In genomic region chr19:44304659-44305193, GRCh38 we compare ENCODE assay signal across 1 cellular context.
TF ChIP-seq lines count a peak whose summit lies in the region.

TSS of gene ZNF235 (minus strand) at chr19:44305025. CDS start at chr19:44303404, 1,621 bp downstream.

TF ChIP-seq in HepG2, 621 proteins besides CTCF, POLR2A, EP300 and RAD21 (continued from another document and continues in another):
- 0 out of 2 replicates have a peak, but pooled peaks have one; percentile 27 for TF ChIP-seq NFAT5 (CRISPR knock-in tag; IDR thresholded peaks at IDR 0.05)
- no peak for TF ChIP-seq REXO4 (CRISPR knock-in tag; IDR thresholded peaks at IDR 0.05; ENCODE audit: borderline replicate concordance)
- TF ChIP-seq ZNF576 (CRISPR knock-in tag; IDR thresholded peaks at IDR 0.05), result no peak
- peak; percentile 58; the same call in 1 of the 2 replicates for TF ChIP-seq SP4 (CRISPR knock-in tag; IDR thresholded peaks at IDR 0.05)
- TF ChIP-seq, protein P1, sequence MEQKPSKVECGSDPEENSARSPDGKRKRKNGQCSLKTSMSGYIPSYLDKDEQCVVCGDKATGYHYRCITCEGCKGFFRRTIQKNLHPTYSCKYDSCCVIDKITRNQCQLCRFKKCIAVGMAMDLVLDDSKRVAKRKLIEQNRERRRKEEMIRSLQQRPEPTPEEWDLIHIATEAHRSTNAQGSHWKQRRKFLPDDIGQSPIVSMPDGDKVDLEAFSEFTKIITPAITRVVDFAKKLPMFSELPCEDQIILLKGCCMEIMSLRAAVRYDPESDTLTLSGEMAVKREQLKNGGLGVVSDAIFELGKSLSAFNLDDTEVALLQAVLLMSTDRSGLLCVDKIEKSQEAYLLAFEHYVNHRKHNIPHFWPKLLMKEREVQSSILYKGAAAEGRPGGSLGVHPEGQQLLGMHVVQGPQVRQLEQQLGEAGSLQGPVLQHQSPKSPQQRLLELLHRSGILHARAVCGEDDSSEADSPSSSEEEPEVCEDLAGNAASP (CRISPR knock-in tag; IDR thresholded peaks at IDR 0.05; ENCODE audit: borderline replicate concordance), result 0 out of 2 replicates have a peak, but pooled peaks have one; percentile 13
- no peak for TF ChIP-seq MTA1 (CRISPR knock-in tag; IDR thresholded peaks at IDR 0.05; ENCODE audit: borderline replicate concordance)
- no peak for TF ChIP-seq SRSF4 (IDR thresholded peaks at IDR 0.05; ENCODE audit: low read depth, low read length, poor library complexity, severe bottlenecking)
- TF ChIP-seq HOXA5 (CRISPR knock-in tag; IDR thresholded peaks at IDR 0.05), result 0 out of 2 replicates have a peak, but pooled peaks have one; percentile 41
- TF ChIP-seq SYNCRIP (IDR thresholded peaks at IDR 0.05; ENCODE audit: insufficient read depth, low read depth, low read length), result no peak
- peak; percentile 82 for TF ChIP-seq POLR2G (IDR thresholded peaks at IDR 0.05; ENCODE audit: low read depth, low read length)
- TF ChIP-seq ZNF83 (CRISPR knock-in tag; IDR thresholded peaks at IDR 0.05; ENCODE audit: borderline replicate concordance), result 0 out of 2 replicates have a peak, but pooled peaks have one; percentile 42
- TF ChIP-seq ZNF530 (CRISPR knock-in tag; IDR thresholded peaks at IDR 0.05; ENCODE audit: low read depth), result no peak
- TF ChIP-seq CERS6 (CRISPR knock-in tag; IDR thresholded peaks at IDR 0.05), result no peak
- TF ChIP-seq, protein P2, sequence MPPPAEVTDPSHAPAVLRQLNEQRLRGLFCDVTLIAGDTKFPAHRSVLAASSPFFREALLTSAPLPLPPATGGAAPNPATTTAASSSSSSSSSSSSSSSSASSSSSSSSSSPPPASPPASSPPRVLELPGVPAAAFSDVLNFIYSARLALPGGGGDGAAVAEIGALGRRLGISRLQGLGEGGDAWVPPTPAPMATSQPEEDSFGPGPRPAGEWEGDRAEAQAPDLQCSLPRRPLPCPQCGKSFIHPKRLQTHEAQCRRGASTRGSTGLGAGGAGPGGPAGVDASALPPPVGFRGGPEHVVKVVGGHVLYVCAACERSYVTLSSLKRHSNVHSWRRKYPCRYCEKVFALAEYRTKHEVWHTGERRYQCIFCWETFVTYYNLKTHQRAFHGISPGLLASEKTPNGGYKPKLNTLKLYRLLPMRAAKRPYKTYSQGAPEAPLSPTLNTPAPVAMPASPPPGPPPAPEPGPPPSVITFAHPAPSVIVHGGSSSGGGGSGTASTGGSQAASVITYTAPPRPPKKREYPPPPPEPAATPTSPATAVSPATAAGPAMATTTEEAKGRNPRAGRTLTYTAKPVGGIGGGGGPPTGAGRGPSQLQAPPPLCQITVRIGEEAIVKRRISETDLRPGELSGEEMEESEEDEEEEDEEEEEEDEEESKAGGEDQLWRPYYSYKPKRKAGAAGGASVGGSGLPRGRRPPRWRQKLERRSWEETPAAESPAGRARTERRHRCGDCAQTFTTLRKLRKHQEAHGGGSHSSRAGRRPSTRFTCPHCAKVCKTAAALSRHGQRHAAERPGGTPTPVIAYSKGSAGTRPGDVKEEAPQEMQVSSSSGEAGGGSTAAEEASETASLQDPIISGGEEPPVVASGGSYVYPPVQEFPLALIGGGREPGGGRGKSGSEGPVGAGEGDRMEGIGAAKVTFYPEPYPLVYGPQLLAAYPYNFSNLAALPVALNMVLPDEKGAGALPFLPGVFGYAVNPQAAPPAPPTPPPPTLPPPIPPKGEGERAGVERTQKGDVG (CRISPR knock-in tag; IDR thresholded peaks at IDR 0.05; ENCODE audit: borderline replicate concordance), result 0 out of 2 replicates have a peak, but pooled peaks have one; percentile 76
- TF ChIP-seq, protein P3, sequence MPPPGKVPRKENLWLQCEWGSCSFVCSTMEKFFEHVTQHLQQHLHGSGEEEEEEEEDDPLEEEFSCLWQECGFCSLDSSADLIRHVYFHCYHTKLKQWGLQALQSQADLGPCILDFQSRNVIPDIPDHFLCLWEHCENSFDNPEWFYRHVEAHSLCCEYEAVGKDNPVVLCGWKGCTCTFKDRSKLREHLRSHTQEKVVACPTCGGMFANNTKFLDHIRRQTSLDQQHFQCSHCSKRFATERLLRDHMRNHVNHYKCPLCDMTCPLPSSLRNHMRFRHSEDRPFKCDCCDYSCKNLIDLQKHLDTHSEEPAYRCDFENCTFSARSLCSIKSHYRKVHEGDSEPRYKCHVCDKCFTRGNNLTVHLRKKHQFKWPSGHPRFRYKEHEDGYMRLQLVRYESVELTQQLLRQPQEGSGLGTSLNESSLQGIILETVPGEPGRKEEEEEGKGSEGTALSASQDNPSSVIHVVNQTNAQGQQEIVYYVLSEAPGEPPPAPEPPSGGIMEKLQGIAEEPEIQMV (CRISPR knock-in tag; IDR thresholded peaks at IDR 0.05; ENCODE audit: low read depth), result peak; percentile 64; the same call in 1 of the 2 replicates
- TF ChIP-seq TOE1 (CRISPR knock-in tag; IDR thresholded peaks at IDR 0.05), result no peak
- TF ChIP-seq FOXO1 (CRISPR knock-in tag; IDR thresholded peaks at IDR 0.05), result no peak
- peak; percentile 85; the same call in 1 of the 2 replicates for TF ChIP-seq ELF4 (CRISPR knock-in tag; IDR thresholded peaks at IDR 0.05; ENCODE audit: borderline replicate concordance)
- TF ChIP-seq ZMYM4 (CRISPR knock-in tag; IDR thresholded peaks at IDR 0.05), result peak; percentile 46
- no peak for TF ChIP-seq ZSCAN22 (CRISPR knock-in tag; IDR thresholded peaks at IDR 0.05)
- peak; percentile 77; the same call in 1 of the 2 replicates for TF ChIP-seq ZFP91 (CRISPR knock-in tag; IDR thresholded peaks at IDR 0.05; ENCODE audit: borderline replicate concordance)
- TF ChIP-seq FOSL2 (CRISPR knock-in tag; IDR thresholded peaks at IDR 0.05), result peak; percentile 78
- TF ChIP-seq MXD3 (CRISPR knock-in tag; IDR thresholded peaks at IDR 0.05), result peak; percentile 62; the same call in 1 of the 2 replicates
- peak; percentile 68; the same call in 1 of the 2 replicates for TF ChIP-seq ETV5 (CRISPR knock-in tag; IDR thresholded peaks at IDR 0.05; ENCODE audit: borderline replicate concordance)
- TF ChIP-seq ZSCAN31 (CRISPR knock-in tag; IDR thresholded peaks at IDR 0.05; ENCODE audit: low read depth), result peak; percentile 76; the same call in 1 of the 2 replicates
- no peak for TF ChIP-seq ZNF431 (CRISPR knock-in tag; IDR thresholded peaks at IDR 0.05; ENCODE audit: borderline replicate concordance, low read depth)
- TF ChIP-seq GATAD1 (CRISPR knock-in tag; IDR thresholded peaks at IDR 0.05), result peak; percentile 71
- peak; percentile 53; the same call in 1 of the 2 replicates for TF ChIP-seq SPEN (CRISPR knock-in tag; IDR thresholded peaks at IDR 0.05; ENCODE audit: low read depth)
- peak; percentile 37 for TF ChIP-seq TEAD3 (CRISPR knock-in tag; optimal IDR thresholded peaks at IDR 0.05; ENCODE audit: borderline replicate concordance)
- TF ChIP-seq IRF9 (CRISPR knock-in tag; IDR thresholded peaks at IDR 0.05; ENCODE audit: borderline replicate concordance), result no peak; the same call in 1 of the 2 replicates
- TF ChIP-seq ZNF766 (CRISPR knock-in tag; IDR thresholded peaks at IDR 0.05; ENCODE audit: borderline replicate concordance), result peak; percentile 72; the same call in 1 of the 2 replicates
- TF ChIP-seq ZNF564 (CRISPR knock-in tag; IDR thresholded peaks at IDR 0.05), result 0 out of 2 replicates have a peak, but pooled peaks have one; percentile 59
- peak; percentile 99 for TF ChIP-seq ZNF143 (CRISPR knock-in tag; IDR thresholded peaks at IDR 0.05)
- TF ChIP-seq, protein P4, sequence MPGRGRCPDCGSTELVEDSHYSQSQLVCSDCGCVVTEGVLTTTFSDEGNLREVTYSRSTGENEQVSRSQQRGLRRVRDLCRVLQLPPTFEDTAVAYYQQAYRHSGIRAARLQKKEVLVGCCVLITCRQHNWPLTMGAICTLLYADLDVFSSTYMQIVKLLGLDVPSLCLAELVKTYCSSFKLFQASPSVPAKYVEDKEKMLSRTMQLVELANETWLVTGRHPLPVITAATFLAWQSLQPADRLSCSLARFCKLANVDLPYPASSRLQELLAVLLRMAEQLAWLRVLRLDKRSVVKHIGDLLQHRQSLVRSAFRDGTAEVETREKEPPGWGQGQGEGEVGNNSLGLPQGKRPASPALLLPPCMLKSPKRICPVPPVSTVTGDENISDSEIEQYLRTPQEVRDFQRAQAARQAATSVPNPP (CRISPR knock-in tag; IDR thresholded peaks at IDR 0.05), result no peak
- TF ChIP-seq EEA1 (CRISPR knock-in tag; IDR thresholded peaks at IDR 0.05; ENCODE audit: borderline replicate concordance), result no peak
- 0 out of 2 replicates have a peak, but pooled peaks have one; percentile 49 for TF ChIP-seq NFE2L1 (CRISPR knock-in tag; IDR thresholded peaks at IDR 0.05; ENCODE audit: borderline replicate concordance)
- TF ChIP-seq, protein P5, sequence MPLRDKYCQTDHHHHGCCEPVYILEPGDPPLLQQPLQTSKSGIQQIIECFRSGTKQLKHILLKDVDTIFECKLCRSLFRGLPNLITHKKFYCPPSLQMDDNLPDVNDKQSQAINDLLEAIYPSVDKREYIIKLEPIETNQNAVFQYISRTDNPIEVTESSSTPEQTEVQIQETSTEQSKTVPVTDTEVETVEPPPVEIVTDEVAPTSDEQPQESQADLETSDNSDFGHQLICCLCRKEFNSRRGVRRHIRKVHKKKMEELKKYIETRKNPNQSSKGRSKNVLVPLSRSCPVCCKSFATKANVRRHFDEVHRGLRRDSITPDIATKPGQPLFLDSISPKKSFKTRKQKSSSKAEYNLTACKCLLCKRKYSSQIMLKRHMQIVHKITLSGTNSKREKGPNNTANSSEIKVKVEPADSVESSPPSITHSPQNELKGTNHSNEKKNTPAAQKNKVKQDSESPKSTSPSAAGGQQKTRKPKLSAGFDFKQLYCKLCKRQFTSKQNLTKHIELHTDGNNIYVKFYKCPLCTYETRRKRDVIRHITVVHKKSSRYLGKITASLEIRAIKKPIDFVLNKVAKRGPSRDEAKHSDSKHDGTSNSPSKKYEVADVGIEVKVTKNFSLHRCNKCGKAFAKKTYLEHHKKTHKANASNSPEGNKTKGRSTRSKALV (CRISPR knock-in tag; IDR thresholded peaks at IDR 0.05), result no peak
- TF ChIP-seq POLR2AphosphoS5 (IDR thresholded peaks at IDR 0.05; ENCODE audit: low read depth, low read length), result peak; percentile 86
- no peak for TF ChIP-seq SOX5 (CRISPR knock-in tag; IDR thresholded peaks at IDR 0.05; ENCODE audit: borderline replicate concordance)
